17 cellular contexts compared by ENCODE assay signal in the genomic region with DNA sequence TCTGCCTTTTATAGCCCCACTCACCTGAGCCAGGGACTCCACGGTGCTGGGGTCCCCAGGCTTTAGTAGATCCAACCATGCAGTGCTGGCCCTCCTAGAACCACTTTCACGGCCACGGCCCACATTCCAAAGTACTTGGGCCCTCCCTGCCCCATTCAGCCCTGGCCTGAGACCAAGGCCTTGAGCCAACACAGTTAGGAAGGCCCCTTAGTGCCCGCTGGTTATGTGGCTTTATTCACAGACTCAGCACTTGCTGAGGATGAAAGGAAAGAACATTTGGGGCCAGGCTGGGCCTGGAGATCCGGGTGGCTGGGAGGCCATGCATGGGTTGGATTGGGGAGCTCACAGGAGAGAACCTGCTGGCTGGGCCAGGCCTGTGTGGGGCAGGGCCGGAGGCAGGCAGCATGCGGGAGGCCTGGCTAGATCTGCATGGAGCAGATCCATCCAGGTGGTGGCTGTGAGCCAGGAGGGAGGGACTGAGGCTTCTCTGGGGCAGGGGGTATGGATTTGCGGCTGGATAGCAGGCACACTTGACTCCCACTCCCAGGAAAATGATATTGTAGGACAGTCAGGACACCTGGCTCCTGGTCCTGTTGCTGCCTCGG. TPM values are rescaled to one million over a fixed set of nuclear protein-coding genes. Genes with fewer than 3 reads are reported as not detected.
DNase-seq lines count a peak whose midpoint lies in the region; ATAC-seq and TF ChIP-seq lines count a peak whose summit lies in the region.
"Had no signal": no experiment of that assay in that cellular context is flagged by ENCODE, and none has a peak within 500 bp of the region (broad histone marks: within the 10 kb centered on the region; RNA-seq: fewer than 3 reads in every experiment).

No MANE protein-coding gene starts in this region.

- POLR2A ChIA-PET in HCT116 (lab: Charles Lee), result no interaction called here

- no peak overlapping the region for H3K4me3 ChIP-seq in HCT116 (replicated peaks in 1 of 2; ENCODE audit: low read depth in 1 of 2, low read length in 2 of 2)
- no peak overlapping the region for H3K4me3 ChIP-seq in smooth muscle cell
- H3K4me3 ChIP-seq: cardiac muscle cell, gastrocnemius medialis, SJCRH30 had no signal

- H3K27me3 ChIP-seq in HCT116 (ENCODE audit: insufficient read depth, low read length) (no peaks in the 10 kb centered on the region), smooth muscle cell (ENCODE audit: low read depth) (no peaks in the 10 kb centered on the region)
- H3K27me3 ChIP-seq: cardiac muscle cell, gastrocnemius medialis, SJCRH30 had no signal

- H2AFZ ChIP-seq in HCT116 (ENCODE audit: low read depth, low read length, poor library complexity, severe bottlenecking) (no peak overlapping the region), smooth muscle cell (ENCODE audit: low read depth) (no peak overlapping the region)

- H3K4me2 ChIP-seq in HCT116 (ENCODE audit: low read length) (peak overlapping the region; percentile 30), smooth muscle cell (peak overlapping the region; percentile 77)
- H3K4me2 ChIP-seq: KMS-11 had no signal

- CTCF ChIA-PET in HCT116 (lab: Charles Lee), result interaction anchor here (0.6 to 12.2 kb wide), 14 partner anchors 11 to 305 kb away, joined by 3 to 285 read pairs (median 3); a partner anchor contains a TSS

- no peaks in the 10 kb centered on the region for H3K27me3 Mint-ChIP-seq in brain

- no peaks in the 10 kb centered on the region for H3K9me2 ChIP-seq in HCT116 (ENCODE audit: insufficient read depth)

- H3K9me3 ChIP-seq in HCT116 (ENCODE audit: control insufficient read depth in 1 of 2, insufficient read depth in 1 of 2, low read depth in 1 of 2, low read length in 2 of 2) (no peaks in the 10 kb centered on the region), smooth muscle cell (replicated peaks; ENCODE audit: low read depth) (no peaks in the 10 kb centered on the region)
- H3K9me3 ChIP-seq: gastrocnemius medialis, neutrophil, SJCRH30 had no signal

- H3K36me3 ChIP-seq in HCT116 (ENCODE audit: control insufficient read depth in 1 of 2, insufficient read depth in 2 of 2, low read length in 2 of 2) (no peaks in the 10 kb centered on the region), smooth muscle cell (ENCODE audit: low read depth) (no peaks in the 10 kb centered on the region)
- H3K36me3 ChIP-seq: cardiac muscle cell, gastrocnemius medialis, neutrophil, SJCRH30 had no signal

- no TSS peak for BruUV-seq in HCT116 (replicated peaks; lab: Mats Ljungman, UMichigan)

- H3K79me2 ChIP-seq in HCT116 (ENCODE audit: insufficient read depth, low read length) (no peaks in the 10 kb centered on the region), smooth muscle cell (ENCODE audit: low read depth) (no peaks in the 10 kb centered on the region)

- no peak overlapping the region for H3K4me3 Mint-ChIP-seq in brain
- H3K4me3 Mint-ChIP-seq: activated CD4-positive, alpha-beta T cell treated with anti-CD3 and anti-CD28 coated beads, Interleukin-2, amount 10 ng/mL, durations not matched to agents 7 days and 5 days; CD4-positive, alpha-beta T cell; T-helper 17 cell had no signal

- no peak for DNase-seq in HCT116 (ENCODE audit: low read depth, low spot score)
- DNase-seq in left colon, result peak in 1 of 2 donors; percentile 39
- no peak for DNase-seq in smooth muscle cell (lab: John Stamatoyannopoulos, UW; ENCODE audit: unreplicated experiment)
- no peak for DNase-seq in NCI-H1092 (lab: John Stamatoyannopoulos, UW)
- DNase-seq: activated CD4-positive, alpha-beta T cell treated with anti-CD3 and anti-CD28 coated beads, Interleukin-2, amount 10 ng/mL, durations not matched to agents 7 days and 5 days; activated effector memory CD4-positive, alpha-beta T cell treated with Interleukin-2 at 50 U/mL for 16 hours; gastrocnemius medialis; T-helper 17 cell had no signal

- H3F3A ChIP-seq in smooth muscle cell (ENCODE audit: low read depth), result no peaks in the 10 kb centered on the region

- H4K20me1 ChIP-seq in HCT116 (ENCODE audit: insufficient read depth), result no peaks in the 10 kb centered on the region
- H4K20me1 ChIP-seq in smooth muscle cell (ENCODE audit: low read depth), result no peaks in the 10 kb centered on the region

- no peak for ATAC-seq in HCT116
- peak; percentile 29 for ATAC-seq in left colon
- no peak for ATAC-seq in GM18867 (IDR thresholded peaks at IDR 0.05; ENCODE audit: unreplicated experiment)
- ATAC-seq in HG03460 (IDR thresholded peaks at IDR 0.05; ENCODE audit: unreplicated experiment), result no peak
- ATAC-seq: T-helper 17 cell had no signal

- H3K9ac ChIP-seq in HCT116 (ENCODE audit: low read length) (no peak overlapping the region), smooth muscle cell (ENCODE audit: low read depth) (no peak overlapping the region)
- H3K9ac ChIP-seq: KMS-11 had no signal

- no peaks in the 10 kb centered on the region for H3K36me3 Mint-ChIP-seq in brain

- RAD21 ChIA-PET in HCT116 (lab: Charles Lee; ENCODE audit: low non-redundant PET in 1 of 2, low total read pairs in 2 of 2, uncharacterized antibody in 2 of 2, unreplicated experiment in 2 of 2), result interaction anchor here (0.5 to 0.9 kb wide), 4 partner anchors 67 to 481 kb away, joined by 3 to 8 read pairs (median 4); no protein-coding TSS in a partner anchor

- WGBS in smooth muscle cell (ENCODE audit: low lambda C conversion rate), result 90% methylated on average over 9 of the region's 9 CpGs

- TF ChIP-seq RAD21 in HCT116 (IDR thresholded peaks at IDR 0.05; ENCODE audit: low read depth), result no peak

- no peak for TF ChIP-seq CTCF in HCT116 (IDR thresholded peaks at IDR 0.05 in 2 of 3, conservative IDR thresholded peaks at IDR 0.05 in 1 of 3; ENCODE audit: borderline replicate concordance in 1 of 3, insufficient read depth in 1 of 3, low read depth in 2 of 3, low read length in 2 of 3)
- no peak for TF ChIP-seq CTCF in brain (conservative IDR thresholded peaks at IDR 0.05)
- no peak for TF ChIP-seq CTCF in smooth muscle cell (IDR thresholded peaks at IDR 0.05; ENCODE audit: borderline replicate concordance, insufficient read depth, poor library complexity, severe bottlenecking)

- TF ChIP-seq POLR2A in HCT116 (IDR thresholded peaks at IDR 0.05; ENCODE audit: borderline replicate concordance, extremely low read depth, insufficient read depth, insufficient read length), result no peak

- peaks cover 9 to 18% of the 10 kb centered on the region in 2 experiments; a peak in 3 of 4 replicates for H3K4me1 ChIP-seq in HCT116 (ENCODE audit: control insufficient read depth in 1 of 2, insufficient read depth in 2 of 2, low read length in 2 of 2)
- peaks cover 4% of the 10 kb centered on the region for H3K4me1 ChIP-seq in smooth muscle cell (ENCODE audit: low read depth)

- H3K4me1 Mint-ChIP-seq in brain, result peaks cover 16% of the 10 kb centered on the region

- H3K27ac ChIP-seq in HCT116 (ENCODE audit: low read depth, low read length) (no peak overlapping the region; the same call in 1 of the 2 replicates), smooth muscle cell (ENCODE audit: low read depth) (no peak overlapping the region)
- H3K27ac ChIP-seq: cardiac muscle cell, KMS-11, neutrophil, SJCRH30 had no signal

- peak overlapping the region in 4 of 5 experiments; percentile 17 to 51 (median 39) for H3K27ac Mint-ChIP-seq in brain
- H3K27ac Mint-ChIP-seq: activated CD4-positive, alpha-beta T cell treated with anti-CD3 and anti-CD28 coated beads, Interleukin-2, amount 10 ng/mL, durations not matched to agents 7 days and 5 days; CD4-positive, alpha-beta T cell; T-helper 17 cell had no signal

- intact Hi-C loops in HCT116 (cut with micrococcal nuclease), result loop anchor here (1.0 kb wide), 2 partner anchors 67 to 304 kb away; no protein-coding TSS in a partner anchor
- intact Hi-C loops in left colon (cut with DNase I, micrococcal nuclease), result loop anchor here in 1 of 2 donors (5.0 kb wide), 1 partner anchor 114 kb away; no protein-coding TSS in a partner anchor

- no peaks in the 10 kb centered on the region for H3K9me3 Mint-ChIP-seq in brain
- H3K9me3 Mint-ChIP-seq: activated CD4-positive, alpha-beta T cell treated with anti-CD3 and anti-CD28 coated beads, Interleukin-2, amount 10 ng/mL, durations not matched to agents 7 days and 5 days; CD4-positive, alpha-beta T cell had no signal

TF ChIP-seq in HCT116, 20 proteins besides CTCF, POLR2A, EP300 and RAD21 (continues in another document):
- TF ChIP-seq CBX3 (IDR thresholded peaks at IDR 0.05; ENCODE audit: low read depth), result no peak
- TF ChIP-seq POLR2AphosphoS5 (IDR thresholded peaks at IDR 0.05; ENCODE audit: low read depth, low read length), result no peak
- TF ChIP-seq EGR1 (IDR thresholded peaks at IDR 0.05; ENCODE audit: low read depth), result no peak
- no peak for TF ChIP-seq EZH2 (IDR thresholded peaks at IDR 0.05)
- TF ChIP-seq SRF (IDR thresholded peaks at IDR 0.05; ENCODE audit: low read depth), result no peak
- TF ChIP-seq FOSL1 (IDR thresholded peaks at IDR 0.05; ENCODE audit: low read depth), result no peak
- TF ChIP-seq CEBPB (IDR thresholded peaks at IDR 0.05; ENCODE audit: low read depth), result no peak
- TF ChIP-seq EZH2phosphoT487 (IDR thresholded peaks at IDR 0.05; ENCODE audit: borderline replicate concordance), result no peak
- TF ChIP-seq, protein P1, sequence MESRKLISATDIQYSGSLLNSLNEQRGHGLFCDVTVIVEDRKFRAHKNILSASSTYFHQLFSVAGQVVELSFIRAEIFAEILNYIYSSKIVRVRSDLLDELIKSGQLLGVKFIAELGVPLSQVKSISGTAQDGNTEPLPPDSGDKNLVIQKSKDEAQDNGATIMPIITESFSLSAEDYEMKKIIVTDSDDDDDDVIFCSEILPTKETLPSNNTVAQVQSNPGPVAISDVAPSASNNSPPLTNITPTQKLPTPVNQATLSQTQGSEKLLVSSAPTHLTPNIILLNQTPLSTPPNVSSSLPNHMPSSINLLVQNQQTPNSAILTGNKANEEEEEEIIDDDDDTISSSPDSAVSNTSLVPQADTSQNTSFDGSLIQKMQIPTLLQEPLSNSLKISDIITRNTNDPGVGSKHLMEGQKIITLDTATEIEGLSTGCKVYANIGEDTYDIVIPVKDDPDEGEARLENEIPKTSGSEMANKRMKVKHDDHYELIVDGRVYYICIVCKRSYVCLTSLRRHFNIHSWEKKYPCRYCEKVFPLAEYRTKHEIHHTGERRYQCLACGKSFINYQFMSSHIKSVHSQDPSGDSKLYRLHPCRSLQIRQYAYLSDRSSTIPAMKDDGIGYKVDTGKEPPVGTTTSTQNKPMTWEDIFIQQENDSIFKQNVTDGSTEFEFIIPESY (IDR thresholded peaks at IDR 0.05; ENCODE audit: extremely low read depth, insufficient replicate concordance, low read length), result no peak

RNA-seq across cellular contexts. Expression of a gene that starts 12.6 kb away (rescaled TPM):
- 0.10 TPM for total RNA-seq in HCT116 (2021; ENCODE audit: unreplicated experiment)
- 0.23 TPM in 1 of 2 replicates, not detected in the other for polyA plus RNA-seq in HCT116 (2012)
- polyA plus RNA-seq in brain (ENCODE audit: insufficient read depth, low read depth, low replicate concordance), result 18.8 TPM
- total RNA-seq in left colon, result under 1 TPM; 0.84 to 0.98 TPM
- not detected in 2 replicates for total RNA-seq in smooth muscle cell
- polyA plus RNA-seq in smooth muscle cell, result not detected in 2 replicates
- total RNA-seq: activated CD4-positive, alpha-beta T cell treated with anti-CD3 and anti-CD28 coated beads, Interleukin-2, amount 10 ng/mL, durations not matched to agents 7 days and 5 days; CD4-positive, alpha-beta T cell; gastrocnemius medialis; left cardiac atrium; SJCRH30; T-helper 17 cell had no signal

RNA-seq across cellular contexts. Expression of a gene that starts 27.9 kb away (rescaled TPM):
- total RNA-seq in HCT116 (2021; ENCODE audit: unreplicated experiment) (418 TPM), left colon (100 to 1,000 TPM in 1 of 2 donors, 10 to 100 TPM in 1; 98.8 to 107 TPM), smooth muscle cell (181 and 248 TPM in 2 replicates)
- polyA plus RNA-seq in HCT116 (2012), result 519 and 571 TPM in 2 replicates
- polyA plus RNA-seq in brain (ENCODE audit: insufficient read depth, low read depth, low replicate concordance) (175 TPM), smooth muscle cell (179 and 291 TPM in 2 replicates)
